Comparison of ENCODE assay signal across 1 cellular context in genomic region chr16:54351171-54351570, GRCh38.
TF ChIP-seq lines count a peak whose summit lies in the region.

No MANE protein-coding gene starts in this region.

TF ChIP-seq in H1, 55 proteins besides CTCF, POLR2A, EP300 and RAD21 (continued from another document):
- TF ChIP-seq CHD7 (IDR thresholded peaks at IDR 0.05; ENCODE audit: insufficient replicate concordance, low read length), result no peak
- no peak for TF ChIP-seq TAF7 (optimal IDR thresholded peaks at IDR 0.05; ENCODE audit: borderline replicate concordance, low read depth, low read length)
- no peak for TF ChIP-seq SP2 (IDR thresholded peaks at IDR 0.05; ENCODE audit: low read length)
- no peak for TF ChIP-seq EGR1 (IDR thresholded peaks at IDR 0.05; ENCODE audit: borderline replicate concordance, low read depth, low read length)
- TF ChIP-seq NANOG (IDR thresholded peaks at IDR 0.05; ENCODE audit: insufficient read depth, low read depth, low read length, poor library complexity, severe bottlenecking), result no peak
- no peak for TF ChIP-seq CEBPB (IDR thresholded peaks at IDR 0.05; ENCODE audit: low read depth, low read length)
- TF ChIP-seq JUN (IDR thresholded peaks at IDR 0.05; ENCODE audit: low read depth, low read length), result no peak
- no peak for TF ChIP-seq FOSL1 (IDR thresholded peaks at IDR 0.05; ENCODE audit: insufficient read depth, low read depth, low read length)
- no peak for TF ChIP-seq ASH2L (IDR thresholded peaks at IDR 0.05; ENCODE audit: low read length)
